10 cellular contexts compared by ENCODE assay signal in the genomic region with DNA sequence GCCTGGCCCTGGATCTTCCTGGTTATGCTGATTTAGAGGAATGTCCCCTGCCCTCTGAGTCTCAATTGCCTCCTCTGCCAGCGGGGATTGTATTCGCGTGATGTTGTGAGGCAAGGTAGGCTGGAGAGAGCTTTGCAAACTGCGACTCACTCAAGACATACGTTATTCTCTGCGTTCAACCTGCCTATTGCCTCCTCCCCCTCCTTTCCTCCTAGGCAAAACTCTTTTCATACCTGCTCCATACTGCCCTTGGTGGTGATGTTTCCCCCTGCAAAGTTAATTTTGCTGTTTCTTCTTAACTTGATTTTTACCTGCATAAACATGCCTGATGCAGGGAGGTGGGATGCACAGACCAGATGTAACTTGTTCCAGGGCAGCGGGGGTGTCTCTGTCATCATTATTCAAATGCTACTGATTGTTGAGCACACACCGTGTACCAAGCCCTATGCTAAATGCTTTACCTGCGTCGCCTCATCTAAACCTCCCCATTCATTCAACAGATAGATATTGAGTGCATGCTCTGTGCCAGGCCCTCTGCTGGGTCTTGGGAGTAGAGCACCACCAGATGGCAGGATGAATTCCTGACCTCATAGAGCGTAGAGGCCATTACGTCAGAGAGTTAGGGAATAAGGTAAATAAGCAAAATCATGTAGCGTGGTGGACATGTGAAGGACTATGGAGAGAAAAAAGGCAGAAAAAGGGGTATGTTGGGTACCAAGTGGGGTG. TPM values are rescaled to one million over a fixed set of nuclear protein-coding genes. Genes with fewer than 3 reads are reported as not detected.
DNase-seq lines count a peak whose midpoint lies in the region; ATAC-seq, FAIRE-seq and TF ChIP-seq lines count a peak whose summit lies in the region.
"Had no signal": no experiment of that assay in that cellular context is flagged by ENCODE, and none has a peak within 500 bp of the region (broad histone marks: within the 10 kb centered on the region; RNA-seq: fewer than 3 reads in every experiment).

No MANE protein-coding gene starts in this region.

- H3K9ac ChIP-seq in endothelial cell of umbilical vein (replicated peaks; ENCODE audit: extremely low read depth, insufficient read depth, low read length): no peak overlapping the region
- H3K9ac ChIP-seq: BLaER1 treated with 17β-estradiol and CSF1 and Interleukin-3, amounts not matched to agents 10 nM and 100 nM had no signal

- no TSS peak for BruUV-seq in endothelial cell of umbilical vein (replicated peaks; lab: Mats Ljungman, UMichigan)

- peaks cover 2 to 3% of the 10 kb centered on the region in 2 experiments for H3K27me3 ChIP-seq in endothelial cell of umbilical vein (ENCODE audit: control insufficient read depth in 2 of 2, insufficient read depth in 2 of 2, low read length in 2 of 2)
- H3K27me3 ChIP-seq: BLaER1 treated with 17β-estradiol and CSF1 and Interleukin-3, amounts not matched to agents 10 nM and 100 nM had no signal

- DNase-seq in NCI-H2196 (lab: John Stamatoyannopoulos, UW; ENCODE audit: unreplicated experiment) (peak; percentile 7), NCI-H2196 treated with DMSO at 0.1 percent for 48 hours (lab: John Stamatoyannopoulos, UW; ENCODE audit: unreplicated experiment) (no peak), NCI-H69 (lab: John Stamatoyannopoulos, UW) (peak; percentile 88), endothelial cell of umbilical vein (ENCODE audit: low read depth, low spot score) (peak; percentile 26), retinal pigment epithelial cell (ENCODE audit: low read depth) (no peak), dedifferentiated amniotic fluid mesenchymal stem cell (ENCODE audit: extremely low spot score) (no peak)
- no peak for DNase-seq in stimulated activated CD4-positive, alpha-beta T cell treated with anti-CD3 and anti-CD28 coated beads, Interleukin-2, amount 100 ng/mL, for 48 hours

- H3K36me3 ChIP-seq in endothelial cell of umbilical vein (ENCODE audit: control insufficient read depth in 2 of 2, extremely low read depth in 1 of 2, insufficient read depth in 2 of 2, low read length in 2 of 2): no peaks in the 10 kb centered on the region
- H3K36me3 ChIP-seq: BLaER1 treated with 17β-estradiol and CSF1 and Interleukin-3, amounts not matched to agents 10 nM and 100 nM had no signal

- TF ChIP-seq CTCF in endothelial cell of umbilical vein (IDR thresholded peaks at IDR 0.05; ENCODE audit: extremely low read depth in 1 of 2, insufficient read depth in 1 of 2, low read depth in 1 of 2, low read length in 2 of 2) (peak; percentile 33 to 48), retinal pigment epithelial cell (conservative IDR thresholded peaks at IDR 0.05; ENCODE audit: low read depth, low read length) (peak; percentile 36)

- no peak for TF ChIP-seq POLR2A in endothelial cell of umbilical vein (IDR thresholded peaks at IDR 0.05; ENCODE audit: low read depth, low read length)

- no peaks in the 10 kb centered on the region for H3K79me2 ChIP-seq in endothelial cell of umbilical vein (ENCODE audit: control insufficient read depth, insufficient read depth, low read length)

- no peak overlapping the region for H3K4me2 ChIP-seq in endothelial cell of umbilical vein (ENCODE audit: insufficient read depth, low read length)
- H3K4me2 ChIP-seq: BLaER1 treated with 17β-estradiol and CSF1 and Interleukin-3, amounts not matched to agents 10 nM and 100 nM had no signal

- H3K4me3 ChIP-seq in endothelial cell of umbilical vein (replicated peaks in 1 of 3; ENCODE audit: insufficient read depth in 1 of 3, low read depth in 1 of 3, low read length in 3 of 3) (no peak overlapping the region), retinal pigment epithelial cell (ENCODE audit: low read length) (no peak overlapping the region)
- H3K4me3 ChIP-seq: BLaER1 treated with 17β-estradiol and CSF1 and Interleukin-3, amounts not matched to agents 10 nM and 100 nM; skin epidermis had no signal

- POLR2A ChIA-PET in endothelial cell of umbilical vein (lab: Charles Lee): no interaction called here

- no peak for FAIRE-seq in endothelial cell of umbilical vein (lab: Jason Lieb, UNC)

- dilution Hi-C loops in endothelial cell of umbilical vein (cut with MboI; ENCODE audit: extremely low pct_ligation_motif_present, low sequenced_read_pairs): no loop called here

- intact Hi-C loops in endothelial cell of umbilical vein (cut with micrococcal nuclease): loop anchor here (5.0 kb wide), 1 partner anchor 68 kb away; no protein-coding TSS in a partner anchor

- no peak overlapping the region for H2AFZ ChIP-seq in endothelial cell of umbilical vein (ENCODE audit: low read depth, low read length)

- H3K9me3 ChIP-seq in endothelial cell of umbilical vein (replicated peaks; ENCODE audit: control insufficient read depth, insufficient read depth, low read length): no peaks in the 10 kb centered on the region

- H3K4me1 ChIP-seq in endothelial cell of umbilical vein (ENCODE audit: control insufficient read depth, extremely low read depth, insufficient read depth, low read length): no peaks in the 10 kb centered on the region
- H3K4me1 ChIP-seq: BLaER1 treated with 17β-estradiol and CSF1 and Interleukin-3, amounts not matched to agents 10 nM and 100 nM had no signal

- CTCF ChIA-PET in endothelial cell of umbilical vein (lab: Charles Lee): interaction anchor here (1.6 kb wide), 1 partner anchor 67 kb away, joined by 6 read pairs; no protein-coding TSS in a partner anchor

- no peak overlapping the region for H3K27ac ChIP-seq in endothelial cell of umbilical vein (ENCODE audit: insufficient read depth, low read depth, low read length)
- H3K27ac ChIP-seq: BLaER1 treated with 17β-estradiol and CSF1 and Interleukin-3, amounts not matched to agents 10 nM and 100 nM; skin epidermis had no signal

- H3K9me1 ChIP-seq in endothelial cell of umbilical vein (replicated peaks; ENCODE audit: control insufficient read depth, extremely low read depth, insufficient read depth, low read length): no peaks in the 10 kb centered on the region

- ATAC-seq in GM19395 (IDR thresholded peaks at IDR 0.05; ENCODE audit: unreplicated experiment): no peak

- no peaks in the 10 kb centered on the region for H4K20me1 ChIP-seq in endothelial cell of umbilical vein (replicated peaks; ENCODE audit: control insufficient read depth, extremely low read depth, insufficient read depth, low read length)
- H4K20me1 ChIP-seq: BLaER1 treated with 17β-estradiol and CSF1 and Interleukin-3, amounts not matched to agents 10 nM and 100 nM had no signal

TF ChIP-seq in endothelial cell of umbilical vein, 7 proteins besides CTCF, POLR2A, EP300 and RAD21:
- TF ChIP-seq JUN (IDR thresholded peaks at IDR 0.05; ENCODE audit: borderline replicate concordance, insufficient read depth, insufficient read length, low read depth) (no peak), MYC (IDR thresholded peaks at IDR 0.05; ENCODE audit: low read depth, low read length) (no peak), FOS (IDR thresholded peaks at IDR 0.05; ENCODE audit: borderline replicate concordance, insufficient read depth, low read length) (no peak), EZH2 (IDR thresholded peaks at IDR 0.05; ENCODE audit: borderline replicate concordance, low read depth, low read length, severe bottlenecking) (no peak), GATA2 (IDR thresholded peaks at IDR 0.05; ENCODE audit: insufficient read depth, insufficient read length, low read depth, low read length) (no peak), POLR2AphosphoS5 (IDR thresholded peaks at IDR 0.05; ENCODE audit: insufficient read depth, low read depth, low read length) (no peak)
- TF ChIP-seq, protein P1, sequence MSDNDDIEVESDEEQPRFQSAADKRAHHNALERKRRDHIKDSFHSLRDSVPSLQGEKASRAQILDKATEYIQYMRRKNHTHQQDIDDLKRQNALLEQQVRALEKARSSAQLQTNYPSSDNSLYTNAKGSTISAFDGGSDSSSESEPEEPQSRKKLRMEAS (IDR thresholded peaks at IDR 0.05; ENCODE audit: insufficient read depth, insufficient read length): no peak

RNA-seq across cellular contexts. Expression of a gene that starts 29.0 kb away (rescaled TPM):
- total RNA-seq in endothelial cell of umbilical vein: 0.12 and 1.1 TPM in 2 replicates
- 0.10 and 0.46 TPM in 2 replicates for polyA plus RNA-seq in endothelial cell of umbilical vein
- 0.09 and 0.14 TPM in 2 replicates for polyA plus RNA-seq in endothelial cell of umbilical vein (2011; cell fraction: cytosol; rRNA removed)
- 0.31 and 0.32 TPM in 2 replicates for polyA plus RNA-seq in endothelial cell of umbilical vein (2011; cell fraction: nucleus; rRNA removed)
- polyA plus RNA-seq in endothelial cell of umbilical vein (2012): 0.11 and 0.12 TPM in 2 replicates
- 0.22 and 0.42 TPM in 2 replicates for polyA minus RNA-seq in endothelial cell of umbilical vein
- polyA minus RNA-seq in endothelial cell of umbilical vein (2011; cell fraction: cytosol; rRNA and poly(A)+ RNA removed): not detected
- polyA minus RNA-seq in endothelial cell of umbilical vein (2011; cell fraction: nucleus; rRNA and poly(A)+ RNA removed): 0.29 TPM in 2 replicates

Comparison
In these comparisons a context has a peak if more than half of its experiments do, and no peak if none do; other contexts are left out.
1. DNase-seq: peak in NCI-H2196 (single experiment), NCI-H69 (single experiment) and endothelial cell of umbilical vein (single experiment); none in NCI-H2196 treated with DMSO at 0.1 percent for 48 hours (single experiment), retinal pigment epithelial cell (single experiment), dedifferentiated amniotic fluid mesenchymal stem cell (single experiment) and stimulated activated CD4-positive, alpha-beta T cell treated with anti-CD3 and anti-CD28 coated beads, Interleukin-2, amount 100 ng/mL, for 48 hours (0 of 2).